1 cellular context compared by ENCODE assay signal in the genomic region with DNA sequence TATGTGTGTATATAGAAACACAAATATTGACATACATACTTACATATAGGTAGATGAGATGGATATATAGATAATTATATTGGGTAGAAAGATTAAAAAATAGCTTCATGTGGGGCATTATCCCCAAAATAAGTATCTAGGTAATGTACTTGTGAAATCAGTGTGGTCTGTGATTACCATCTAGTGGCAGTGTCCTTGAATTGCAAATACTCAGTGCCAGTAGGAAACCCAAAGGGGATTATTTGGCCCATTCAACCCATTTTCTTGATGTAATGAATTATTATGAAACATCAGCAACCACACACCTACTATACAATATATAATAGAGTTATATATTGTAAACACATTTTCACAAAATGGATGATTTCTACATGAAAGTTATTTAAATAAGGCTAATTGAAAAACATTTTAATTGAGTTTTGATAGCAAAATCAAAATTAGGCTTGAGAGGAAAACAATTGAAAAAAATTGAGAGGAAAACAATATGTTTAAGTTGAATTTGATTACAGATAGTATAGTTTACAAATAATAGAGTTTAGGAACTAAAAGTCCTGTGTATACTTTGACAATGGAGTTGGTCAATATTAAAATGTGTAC.
TF ChIP-seq lines count a peak whose summit lies in the region.

No MANE protein-coding gene starts in this region.

TF ChIP-seq in HepG2, 621 proteins besides CTCF, POLR2A, EP300 and RAD21 (continued from another document):
- TF ChIP-seq, protein P1, sequence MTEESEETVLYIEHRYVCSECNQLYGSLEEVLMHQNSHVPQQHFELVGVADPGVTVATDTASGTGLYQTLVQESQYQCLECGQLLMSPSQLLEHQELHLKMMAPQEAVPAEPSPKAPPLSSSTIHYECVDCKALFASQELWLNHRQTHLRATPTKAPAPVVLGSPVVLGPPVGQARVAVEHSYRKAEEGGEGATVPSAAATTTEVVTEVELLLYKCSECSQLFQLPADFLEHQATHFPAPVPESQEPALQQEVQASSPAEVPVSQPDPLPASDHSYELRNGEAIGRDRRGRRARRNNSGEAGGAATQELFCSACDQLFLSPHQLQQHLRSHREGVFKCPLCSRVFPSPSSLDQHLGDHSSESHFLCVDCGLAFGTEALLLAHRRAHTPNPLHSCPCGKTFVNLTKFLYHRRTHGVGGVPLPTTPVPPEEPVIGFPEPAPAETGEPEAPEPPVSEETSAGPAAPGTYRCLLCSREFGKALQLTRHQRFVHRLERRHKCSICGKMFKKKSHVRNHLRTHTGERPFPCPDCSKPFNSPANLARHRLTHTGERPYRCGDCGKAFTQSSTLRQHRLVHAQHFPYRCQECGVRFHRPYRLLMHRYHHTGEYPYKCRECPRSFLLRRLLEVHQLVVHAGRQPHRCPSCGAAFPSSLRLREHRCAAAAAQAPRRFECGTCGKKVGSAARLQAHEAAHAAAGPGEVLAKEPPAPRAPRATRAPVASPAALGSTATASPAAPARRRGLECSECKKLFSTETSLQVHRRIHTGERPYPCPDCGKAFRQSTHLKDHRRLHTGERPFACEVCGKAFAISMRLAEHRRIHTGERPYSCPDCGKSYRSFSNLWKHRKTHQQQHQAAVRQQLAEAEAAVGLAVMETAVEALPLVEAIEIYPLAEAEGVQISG (CRISPR knock-in tag; IDR thresholded peaks at IDR 0.05), result no peak
